In the genomic region with DNA sequence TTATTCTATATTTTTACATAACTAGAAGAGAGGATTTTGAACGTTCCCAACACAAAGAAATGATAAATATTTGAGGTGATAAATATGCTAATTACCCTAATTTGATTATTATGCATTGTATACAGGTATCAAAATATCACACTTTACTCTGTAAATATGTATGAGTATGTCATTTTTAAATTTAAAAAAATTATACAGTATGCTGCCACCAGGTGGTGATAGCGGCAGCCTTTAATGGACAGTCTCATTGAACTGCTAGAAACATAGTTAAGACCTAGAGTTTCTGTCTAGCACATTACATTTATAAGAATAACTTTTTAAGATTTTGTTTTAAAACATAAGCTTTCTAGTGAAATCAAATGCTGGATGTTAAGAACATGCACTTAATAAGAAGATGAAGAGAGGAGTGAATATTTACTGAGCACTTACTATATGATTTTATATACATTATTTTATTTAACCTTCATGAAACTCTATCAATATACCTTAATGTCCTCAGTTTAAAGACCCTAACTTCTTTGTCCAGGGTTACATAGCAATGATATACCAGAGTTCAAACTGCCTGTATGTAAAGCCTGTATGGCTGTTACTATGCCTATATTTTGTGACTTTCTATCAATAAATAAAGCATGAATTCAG, we compare ENCODE assay signal across 1 cellular context.
TF ChIP-seq lines count a peak whose summit lies in the region.

No MANE protein-coding gene starts in this region.

TF ChIP-seq in GM23338, 12 proteins besides CTCF, POLR2A, EP300 and RAD21 (continued from another document):
- TF ChIP-seq, protein P1, sequence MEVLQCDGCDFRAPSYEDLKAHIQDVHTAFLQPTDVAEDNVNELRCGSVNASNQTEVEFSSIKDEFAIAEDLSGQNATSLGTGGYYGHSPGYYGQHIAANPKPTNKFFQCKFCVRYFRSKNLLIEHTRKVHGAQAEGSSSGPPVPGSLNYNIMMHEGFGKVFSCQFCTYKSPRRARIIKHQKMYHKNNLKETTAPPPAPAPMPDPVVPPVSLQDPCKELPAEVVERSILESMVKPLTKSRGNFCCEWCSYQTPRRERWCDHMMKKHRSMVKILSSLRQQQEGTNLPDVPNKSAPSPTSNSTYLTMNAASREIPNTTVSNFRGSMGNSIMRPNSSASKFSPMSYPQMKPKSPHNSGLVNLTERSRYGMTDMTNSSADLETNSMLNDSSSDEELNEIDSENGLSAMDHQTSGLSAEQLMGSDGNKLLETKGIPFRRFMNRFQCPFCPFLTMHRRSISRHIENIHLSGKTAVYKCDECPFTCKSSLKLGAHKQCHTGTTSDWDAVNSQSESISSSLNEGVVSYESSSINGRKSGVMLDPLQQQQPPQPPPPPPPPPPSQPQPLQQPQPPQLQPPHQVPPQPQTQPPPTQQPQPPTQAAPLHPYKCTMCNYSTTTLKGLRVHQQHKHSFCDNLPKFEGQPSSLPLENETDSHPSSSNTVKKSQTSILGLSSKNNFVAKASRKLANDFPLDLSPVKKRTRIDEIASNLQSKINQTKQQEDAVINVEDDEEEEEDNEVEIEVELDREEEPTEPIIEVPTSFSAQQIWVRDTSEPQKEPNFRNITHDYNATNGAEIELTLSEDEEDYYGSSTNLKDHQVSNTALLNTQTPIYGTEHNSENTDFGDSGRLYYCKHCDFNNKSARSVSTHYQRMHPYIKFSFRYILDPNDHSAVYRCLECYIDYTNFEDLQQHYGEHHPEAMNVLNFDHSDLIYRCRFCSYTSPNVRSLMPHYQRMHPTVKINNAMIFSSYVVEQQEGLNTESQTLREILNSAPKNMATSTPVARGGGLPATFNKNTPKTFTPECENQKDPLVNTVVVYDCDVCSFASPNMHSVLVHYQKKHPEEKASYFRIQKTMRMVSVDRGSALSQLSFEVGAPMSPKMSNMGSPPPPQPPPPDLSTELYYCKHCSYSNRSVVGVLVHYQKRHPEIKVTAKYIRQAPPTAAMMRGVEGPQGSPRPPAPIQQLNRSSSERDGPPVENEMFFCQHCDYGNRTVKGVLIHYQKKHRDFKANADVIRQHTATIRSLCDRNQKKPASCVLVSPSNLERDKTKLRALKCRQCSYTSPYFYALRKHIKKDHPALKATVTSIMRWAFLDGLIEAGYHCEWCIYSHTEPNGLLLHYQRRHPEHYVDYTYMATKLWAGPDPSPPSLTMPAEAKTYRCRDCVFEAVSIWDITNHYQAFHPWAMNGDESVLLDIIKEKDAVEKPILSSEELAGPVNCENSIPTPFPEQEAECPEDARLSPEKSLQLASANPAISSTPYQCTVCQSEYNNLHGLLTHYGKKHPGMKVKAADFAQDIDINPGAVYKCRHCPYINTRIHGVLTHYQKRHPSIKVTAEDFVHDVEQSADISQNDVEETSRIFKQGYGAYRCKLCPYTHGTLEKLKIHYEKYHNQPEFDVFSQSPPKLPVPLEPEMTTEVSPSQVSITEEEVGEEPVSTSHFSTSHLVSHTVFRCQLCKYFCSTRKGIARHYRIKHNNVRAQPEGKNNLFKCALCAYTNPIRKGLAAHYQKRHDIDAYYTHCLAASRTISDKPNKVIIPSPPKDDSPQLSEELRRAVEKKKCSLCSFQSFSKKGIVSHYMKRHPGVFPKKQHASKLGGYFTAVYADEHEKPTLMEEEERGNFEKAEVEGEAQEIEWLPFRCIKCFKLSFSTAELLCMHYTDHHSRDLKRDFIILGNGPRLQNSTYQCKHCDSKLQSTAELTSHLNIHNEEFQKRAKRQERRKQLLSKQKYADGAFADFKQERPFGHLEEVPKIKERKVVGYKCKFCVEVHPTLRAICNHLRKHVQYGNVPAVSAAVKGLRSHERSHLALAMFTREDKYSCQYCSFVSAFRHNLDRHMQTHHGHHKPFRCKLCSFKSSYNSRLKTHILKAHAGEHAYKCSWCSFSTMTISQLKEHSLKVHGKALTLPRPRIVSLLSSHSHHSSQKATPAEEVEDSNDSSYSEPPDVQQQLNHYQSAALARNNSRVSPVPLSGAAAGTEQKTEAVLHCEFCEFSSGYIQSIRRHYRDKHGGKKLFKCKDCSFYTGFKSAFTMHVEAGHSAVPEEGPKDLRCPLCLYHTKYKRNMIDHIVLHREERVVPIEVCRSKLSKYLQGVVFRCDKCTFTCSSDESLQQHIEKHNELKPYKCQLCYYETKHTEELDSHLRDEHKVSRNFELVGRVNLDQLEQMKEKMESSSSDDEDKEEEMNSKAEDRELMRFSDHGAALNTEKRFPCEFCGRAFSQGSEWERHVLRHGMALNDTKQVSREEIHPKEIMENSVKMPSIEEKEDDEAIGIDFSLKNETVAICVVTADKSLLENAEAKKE (CRISPR knock-in tag; IDR thresholded peaks at IDR 0.05): no peak
- TF ChIP-seq, protein P2, sequence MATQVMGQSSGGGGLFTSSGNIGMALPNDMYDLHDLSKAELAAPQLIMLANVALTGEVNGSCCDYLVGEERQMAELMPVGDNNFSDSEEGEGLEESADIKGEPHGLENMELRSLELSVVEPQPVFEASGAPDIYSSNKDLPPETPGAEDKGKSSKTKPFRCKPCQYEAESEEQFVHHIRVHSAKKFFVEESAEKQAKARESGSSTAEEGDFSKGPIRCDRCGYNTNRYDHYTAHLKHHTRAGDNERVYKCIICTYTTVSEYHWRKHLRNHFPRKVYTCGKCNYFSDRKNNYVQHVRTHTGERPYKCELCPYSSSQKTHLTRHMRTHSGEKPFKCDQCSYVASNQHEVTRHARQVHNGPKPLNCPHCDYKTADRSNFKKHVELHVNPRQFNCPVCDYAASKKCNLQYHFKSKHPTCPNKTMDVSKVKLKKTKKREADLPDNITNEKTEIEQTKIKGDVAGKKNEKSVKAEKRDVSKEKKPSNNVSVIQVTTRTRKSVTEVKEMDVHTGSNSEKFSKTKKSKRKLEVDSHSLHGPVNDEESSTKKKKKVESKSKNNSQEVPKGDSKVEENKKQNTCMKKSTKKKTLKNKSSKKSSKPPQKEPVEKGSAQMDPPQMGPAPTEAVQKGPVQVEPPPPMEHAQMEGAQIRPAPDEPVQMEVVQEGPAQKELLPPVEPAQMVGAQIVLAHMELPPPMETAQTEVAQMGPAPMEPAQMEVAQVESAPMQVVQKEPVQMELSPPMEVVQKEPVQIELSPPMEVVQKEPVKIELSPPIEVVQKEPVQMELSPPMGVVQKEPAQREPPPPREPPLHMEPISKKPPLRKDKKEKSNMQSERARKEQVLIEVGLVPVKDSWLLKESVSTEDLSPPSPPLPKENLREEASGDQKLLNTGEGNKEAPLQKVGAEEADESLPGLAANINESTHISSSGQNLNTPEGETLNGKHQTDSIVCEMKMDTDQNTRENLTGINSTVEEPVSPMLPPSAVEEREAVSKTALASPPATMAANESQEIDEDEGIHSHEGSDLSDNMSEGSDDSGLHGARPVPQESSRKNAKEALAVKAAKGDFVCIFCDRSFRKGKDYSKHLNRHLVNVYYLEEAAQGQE (IDR thresholded peaks at IDR 0.05; ENCODE audit: unreplicated experiment): no peak
- TF ChIP-seq STAT1 (IDR thresholded peaks at IDR 0.05; ENCODE audit: unreplicated experiment) (no peak), JUNB (IDR thresholded peaks at IDR 0.05; ENCODE audit: unreplicated experiment) (no peak), CREB1 (CRISPR knock-in tag; IDR thresholded peaks at IDR 0.05; ENCODE audit: low read depth) (no peak), NANOG (IDR thresholded peaks at IDR 0.05; ENCODE audit: borderline replicate concordance) (no peak), POLR2AphosphoS5 (IDR thresholded peaks at IDR 0.05; ENCODE audit: low read depth) (no peak), ZNF114 (CRISPR knock-in tag; IDR thresholded peaks at IDR 0.05) (no peak)
- TF ChIP-seq, protein P3, sequence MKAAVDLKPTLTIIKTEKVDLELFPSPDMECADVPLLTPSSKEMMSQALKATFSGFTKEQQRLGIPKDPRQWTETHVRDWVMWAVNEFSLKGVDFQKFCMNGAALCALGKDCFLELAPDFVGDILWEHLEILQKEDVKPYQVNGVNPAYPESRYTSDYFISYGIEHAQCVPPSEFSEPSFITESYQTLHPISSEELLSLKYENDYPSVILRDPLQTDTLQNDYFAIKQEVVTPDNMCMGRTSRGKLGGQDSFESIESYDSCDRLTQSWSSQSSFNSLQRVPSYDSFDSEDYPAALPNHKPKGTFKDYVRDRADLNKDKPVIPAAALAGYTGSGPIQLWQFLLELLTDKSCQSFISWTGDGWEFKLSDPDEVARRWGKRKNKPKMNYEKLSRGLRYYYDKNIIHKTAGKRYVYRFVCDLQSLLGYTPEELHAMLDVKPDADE (IDR thresholded peaks at IDR 0.05): no peak
